8 cellular contexts compared by ENCODE assay signal in genomic region chr14:105398726-105399440, GRCh38. TPM values are rescaled to one million over a fixed set of nuclear protein-coding genes. Genes with fewer than 3 reads are reported as not detected.
A peak's percentile ranks its signal among the peaks of the same experiment; 100 is the strongest.
DNase-seq lines count a peak whose midpoint lies in the region; ATAC-seq and TF ChIP-seq lines count a peak whose summit lies in the region.

No MANE protein-coding gene starts in this region.

- peak overlapping the region; percentile 75 for H3K27ac Mint-ChIP-seq in Caco-2 (ENCODE audit: unreplicated experiment)
- peak overlapping the region; percentile 90 for H3K27ac Mint-ChIP-seq in T-helper 2 cell treated with Interferon-gamma antibody and Interleukin-4, amounts not matched to agents 5 μg/mL and 100 μg/mL, for 36 hours
- peak overlapping the region; percentile 13 for H3K27ac Mint-ChIP-seq in endothelial cell (ENCODE audit: unreplicated experiment)
- peak overlapping the region in 7 of 9 donors; percentile 56 to 95 (median 82) for H3K27ac Mint-ChIP-seq in naive thymus-derived CD4-positive, alpha-beta T cell

- H3K36me3 ChIP-seq in Caco-2 (ENCODE audit: control insufficient read depth, insufficient read depth, low read length), result peaks cover 4% of the 10 kb centered on the region
- peaks cover 0 to 21% (median 4%) of the 10 kb centered on the region in 3 experiments for H3K36me3 ChIP-seq in naive thymus-derived CD4-positive, alpha-beta T cell (ENCODE audit: control insufficient read depth in 2 of 3, insufficient read depth in 3 of 3, low read length in 3 of 3)

- peak overlapping the region; percentile 85 for H3K4me3 ChIP-seq in Caco-2 (ENCODE audit: low read depth, low read length)
- peak overlapping the region; percentile 73 for H3K4me3 ChIP-seq in HL-60 (replicated peaks; ENCODE audit: insufficient read depth, low read length)
- H3K4me3 ChIP-seq in naive thymus-derived CD4-positive, alpha-beta T cell (ENCODE audit: low read length), result peak overlapping the region; percentile 63

- H3K9me3 Mint-ChIP-seq in Caco-2 (ENCODE audit: unreplicated experiment) (peaks cover 12% of the 10 kb centered on the region), endothelial cell (ENCODE audit: unreplicated experiment) (no peaks in the 10 kb centered on the region)
- peaks cover 11% of the 10 kb centered on the region for H3K9me3 Mint-ChIP-seq in T-helper 2 cell treated with Interferon-gamma antibody and Interleukin-4, amounts not matched to agents 5 μg/mL and 100 μg/mL, for 36 hours
- H3K9me3 Mint-ChIP-seq in naive thymus-derived CD4-positive, alpha-beta T cell, result peaks cover 6 to 35% (median 16%) of the 10 kb centered on the region in 11 donors

- no TSS peak for BruUV-seq in Caco-2 (replicated peaks; lab: Mats Ljungman, UMichigan)

- H3K36me3 Mint-ChIP-seq in Caco-2 (ENCODE audit: insufficient read depth, unreplicated experiment) (peaks cover 21% of the 10 kb centered on the region), endothelial cell (ENCODE audit: low read depth, unreplicated experiment) (peaks cover 19% of the 10 kb centered on the region)
- H3K36me3 Mint-ChIP-seq in T-helper 2 cell treated with Interferon-gamma antibody and Interleukin-4, amounts not matched to agents 5 μg/mL and 100 μg/mL, for 36 hours (ENCODE audit: low read depth), result peaks cover 35% of the 10 kb centered on the region
- peaks cover 12 to 27% (median 15%) of the 10 kb centered on the region in 5 donors for H3K36me3 Mint-ChIP-seq in naive thymus-derived CD4-positive, alpha-beta T cell

- H3K9me3 ChIP-seq in Caco-2, result no peaks in the 10 kb centered on the region
- peaks cover 0 to 19% (median 0%) of the 10 kb centered on the region in 3 experiments for H3K9me3 ChIP-seq in naive thymus-derived CD4-positive, alpha-beta T cell (ENCODE audit: control insufficient read depth in 2 of 3, low read length in 3 of 3)

- H3K4me1 ChIP-seq in Caco-2, result peaks cover 6% of the 10 kb centered on the region; the same call in 1 of the 2 replicates
- peaks cover 20 to 26% of the 10 kb centered on the region in 2 donors for H3K4me1 ChIP-seq in naive thymus-derived CD4-positive, alpha-beta T cell (ENCODE audit: control insufficient read depth in 2 of 2, insufficient read depth in 2 of 2, low read length in 2 of 2)

- intact Hi-C loops in Caco-2 (cut with micrococcal nuclease; ENCODE audit: unreplicated experiment), result loop anchor here (1.0 kb wide), 1 partner anchor 16 kb away; no protein-coding TSS in a partner anchor
- intact Hi-C loops in naive thymus-derived CD4-positive, alpha-beta T cell (cut with micrococcal nuclease), result loop anchor here (1.0 kb wide), 6 partner anchors 12 to 98 kb away; partner anchors contain the start of genes BRF1 (in 1 of the 2), MTA1 (in 1 of the 2) and TEDC1 (in 1 of the 2)

- peak overlapping the region; percentile 97 for H3K27ac ChIP-seq in HL-60 (replicated peaks)
- H3K27ac ChIP-seq in naive thymus-derived CD4-positive, alpha-beta T cell (ENCODE audit: low read depth, low read length), result peak overlapping the region; percentile 87

- H3K4me3 Mint-ChIP-seq in Caco-2 (ENCODE audit: unreplicated experiment) (peak overlapping the region; percentile 91), endothelial cell (ENCODE audit: unreplicated experiment) (peak overlapping the region; percentile 65)
- H3K4me3 Mint-ChIP-seq in T-helper 2 cell treated with Interferon-gamma antibody and Interleukin-4, amounts not matched to agents 5 μg/mL and 100 μg/mL, for 36 hours, result peak overlapping the region; percentile 93
- peak overlapping the region; percentile 78 to 95 (median 83) for H3K4me3 Mint-ChIP-seq in naive thymus-derived CD4-positive, alpha-beta T cell

- no peaks in the 10 kb centered on the region for H3K4me1 Mint-ChIP-seq in Caco-2 (ENCODE audit: low read depth, unreplicated experiment)
- peaks cover 5% of the 10 kb centered on the region for H3K4me1 Mint-ChIP-seq in T-helper 2 cell treated with Interferon-gamma antibody and Interleukin-4, amounts not matched to agents 5 μg/mL and 100 μg/mL, for 36 hours (ENCODE audit: low read depth)
- peaks cover 2% of the 10 kb centered on the region for H3K4me1 Mint-ChIP-seq in endothelial cell (ENCODE audit: unreplicated experiment)
- peaks cover 6 to 32% (median 21%) of the 10 kb centered on the region in 7 donors for H3K4me1 Mint-ChIP-seq in naive thymus-derived CD4-positive, alpha-beta T cell

- H3K27me3 ChIP-seq in Caco-2 (replicated peaks; ENCODE audit: control insufficient read depth, insufficient read depth, low read length) (no peaks in the 10 kb centered on the region), HL-60 (ENCODE audit: insufficient read depth, poor library complexity, severe bottlenecking) (no peaks in the 10 kb centered on the region)
- H3K27me3 ChIP-seq in naive thymus-derived CD4-positive, alpha-beta T cell (ENCODE audit: control insufficient read depth in 2 of 2, insufficient read depth in 2 of 2, low read length in 2 of 2), result no peaks in the 10 kb centered on the region

- ATAC-seq in GM19438 (IDR thresholded peaks at IDR 0.05; ENCODE audit: low read depth, unreplicated experiment), result peak; percentile 42
- ATAC-seq in naive thymus-derived CD4-positive, alpha-beta T cell, result peak; percentile 42

- POLR2A ChIA-PET in Caco-2 (lab: Charles Lee), result interaction anchor here (0.6 to 1.0 kb wide), 4 partner anchors 9 to 98 kb away, joined by 3 to 6 read pairs (median 4); partner anchors contain the start of gene BRF1
- POLR2A ChIA-PET in naive thymus-derived CD4-positive, alpha-beta T cell (lab: Charles Lee), result interaction anchor here (0.9 to 1.5 kb wide), 2 partner anchors 8 to 209 kb away, joined by 3 to 6 read pairs; no protein-coding TSS in a partner anchor

- CTCF ChIA-PET in Caco-2 (lab: Charles Lee), result interaction anchor here (0.7 to 2.0 kb wide), 3 partner anchors 28 to 251 kb away, joined by 4 to 8 read pairs (median 4); no protein-coding TSS in a partner anchor
- CTCF ChIA-PET in naive thymus-derived CD4-positive, alpha-beta T cell (lab: Charles Lee), result interaction anchor here (1.5 kb wide), 1 partner anchor 91 kb away, joined by 3 read pairs; no protein-coding TSS in a partner anchor

- no peak for TF ChIP-seq CTCF in Caco-2 (IDR thresholded peaks at IDR 0.05; ENCODE audit: insufficient read depth in 1 of 2, low read depth in 1 of 2, low read length in 1 of 2, severe bottlenecking in 1 of 2, unreplicated experiment in 1 of 2)
- TF ChIP-seq CTCF in HL-60 (IDR thresholded peaks at IDR 0.05; ENCODE audit: insufficient read depth, low read length), result no peak
- no peak for TF ChIP-seq CTCF in endothelial cell (IDR thresholded peaks at IDR 0.05; ENCODE audit: unreplicated experiment)

- H3K27me3 Mint-ChIP-seq in Caco-2 (ENCODE audit: insufficient read depth, unreplicated experiment) (no peaks in the 10 kb centered on the region), endothelial cell (ENCODE audit: unreplicated experiment) (peaks cover 12% of the 10 kb centered on the region)
- no peaks in the 10 kb centered on the region for H3K27me3 Mint-ChIP-seq in T-helper 2 cell treated with Interferon-gamma antibody and Interleukin-4, amounts not matched to agents 5 μg/mL and 100 μg/mL, for 36 hours (ENCODE audit: low read depth)
- no peaks in the 10 kb centered on the region for H3K27me3 Mint-ChIP-seq in naive thymus-derived CD4-positive, alpha-beta T cell

- DNase-seq in Caco-2, result peak; percentile 74 to 84
- peak; percentile 58 to 68 for DNase-seq in HL-60 (ENCODE audit: low read depth in 1 of 2, low spot score in 1 of 2)
- DNase-seq in T-helper 2 cell treated with Interferon-gamma antibody and Interleukin-4, amounts not matched to agents 5 μg/mL and 100 μg/mL, for 36 hours (ENCODE audit: low spot score), result no peak
- peak; percentile 65 for DNase-seq in endothelial cell (ENCODE audit: low spot score)
- peak in 3 of 9 donors; percentile 32 to 63 (median 35) for DNase-seq in naive thymus-derived CD4-positive, alpha-beta T cell
- DNase-seq in H4 (ENCODE audit: low spot score), result no peak
- DNase-seq in NCI-H1048 (lab: John Stamatoyannopoulos, UW), result no peak

RNA-seq across cellular contexts. Expression of gene TEX22, which starts 0.5 kb away (rescaled TPM):
- total RNA-seq in Caco-2 (2022) (0.86 and 0.91 TPM in 2 replicates), endothelial cell (ENCODE audit: unreplicated experiment) (1.1 TPM)
- total RNA-seq in naive thymus-derived CD4-positive, alpha-beta T cell, result 10 to 100 TPM in 1 of 5 experiments, 1 to 10 TPM in 4; 1.4 to 10.5 (median 6.5) TPM
- under 1 TPM; 0.21 to 0.25 TPM for polyA plus RNA-seq in naive thymus-derived CD4-positive, alpha-beta T cell
- total RNA-seq in H4 (2014; rRNA removed; shearing (Covaris generic)), result 0.04 TPM in 1 of 2 replicates, not detected in the other

RNA-seq across cellular contexts. Expression of gene MTA1, which starts 20.7 kb away (rescaled TPM):
- total RNA-seq in Caco-2 (2022) (158 and 167 TPM in 2 replicates), endothelial cell (ENCODE audit: unreplicated experiment) (150 TPM)
- total RNA-seq in naive thymus-derived CD4-positive, alpha-beta T cell, result 100 to 1,000 TPM; 117 to 132 (median 125) TPM
- 1 to 10 TPM; 2.8 to 5.2 TPM for polyA plus RNA-seq in naive thymus-derived CD4-positive, alpha-beta T cell
- total RNA-seq in H4 (2014; rRNA removed; shearing (Covaris generic)), result 17.2 and 24.0 TPM in 2 replicates

Comparison
In these comparisons a context has a peak if more than half of its experiments do, and no peak if none do; other contexts are left out.
1. DNase-seq: peak in Caco-2 (2 of 2), HL-60 (2 of 2) and endothelial cell (single experiment); none in T-helper 2 cell treated with Interferon-gamma antibody and Interleukin-4, amounts not matched to agents 5 μg/mL and 100 μg/mL, for 36 hours (single experiment), H4 (single experiment) and NCI-H1048 (single experiment).
2. H3K27ac Mint-ChIP-seq: peak in every context shown above with its lines; median percentile 90 in T-helper 2 cell treated with Interferon-gamma antibody and Interleukin-4, amounts not matched to agents 5 μg/mL and 100 μg/mL, for 36 hours; 82 in naive thymus-derived CD4-positive, alpha-beta T cell; 75 in Caco-2; 13 in endothelial cell.
3. Peak in every context shown above with its lines, with median percentiles within 50 percentile points of each other: H3K4me3 ChIP-seq and H3K4me3 Mint-ChIP-seq.